In the genomic region with DNA sequence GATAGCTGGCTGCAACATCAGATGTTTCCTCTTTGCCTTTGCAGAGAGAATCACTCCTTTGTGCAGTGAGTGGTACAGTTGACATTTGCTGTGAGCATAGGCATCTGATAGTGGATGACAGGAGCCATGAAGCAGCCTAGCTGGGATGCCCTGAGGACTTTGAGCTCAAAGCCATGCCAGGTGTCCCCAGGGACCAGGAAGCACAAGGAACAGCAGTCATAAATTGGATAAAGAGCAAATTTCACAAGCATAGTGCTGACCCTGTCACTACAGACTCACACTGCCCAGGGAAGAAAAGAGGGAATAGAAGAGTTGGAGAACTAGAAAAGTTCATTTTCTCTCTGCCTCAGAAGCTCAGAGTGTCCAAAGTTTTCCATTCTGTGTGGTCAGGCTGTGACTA, we compare ENCODE assay signal across 20 cellular contexts.
"Had no signal": no experiment of that assay in that cellular context is flagged by ENCODE, and none has a peak within 500 bp of the region (broad histone marks: within the 10 kb centered on the region; RNA-seq: fewer than 3 reads in every experiment).

No MANE protein-coding gene starts in this region.

- H3K9me3 ChIP-seq: breast epithelium, left lung, tibial artery had no signal

- DNase-seq: activated B cell treated with CpG ODN at 0.5 μM for 24 hours; activated CD4-positive, alpha-beta T cell treated with anti-CD3 and anti-CD28 coated beads for 4 hours; activated CD4-positive, alpha-beta T cell treated with anti-CD3 and anti-CD28 coated beads, Interleukin-2, amount 50 U/mL, for 48 hours; activated CD8-positive, alpha-beta memory T cell treated with anti-CD3 and anti-CD28 coated beads, Interleukin-2, amount 50 U/mL, for 48 hours; activated naive CD4-positive, alpha-beta T cell treated with Interleukin-2 at 50 U/mL for 16 hours; activated naive CD8-positive, alpha-beta T cell treated with anti-CD3 and anti-CD28 coated beads for 36 hours; activated T-cell treated with anti-CD3 and anti-CD28 coated beads, Interleukin-2, amount 50 U/mL, for 4 hours; cerebellar nuclear complex; cortex of kidney; foreskin fibroblast; kidney; left lung; right cardiac atrium; stimulated activated CD4-positive, alpha-beta T cell treated with anti-CD3 and anti-CD28 coated beads, Interleukin-1b, Interleukin-23, amount 100 ng/mL, for 48 hours; stimulated activated naive CD8-positive, alpha-beta T cell treated with anti-CD3 and anti-CD28 coated beads, Interleukin-15, amount 100 ng/mL, for 72 hours; T1000; tibial artery had no signal

- H3K4me3 ChIP-seq: breast epithelium, left lung, tibial artery had no signal

- H3K27me3 ChIP-seq: breast epithelium, left lung, tibial artery had no signal

- H3K27ac ChIP-seq: breast epithelium, epithelial cell of prostate, left lung, tibial artery had no signal

- H3K36me3 ChIP-seq: breast epithelium, left lung, tibial artery had no signal

- ATAC-seq: activated T-cell treated with anti-CD3 and anti-CD28 coated beads, Interleukin-2, amount 50 U/mL, for 4 hours; left lung; natural killer cell treated with Interleukin-12 subunit alpha and Interleukin-12 subunit beta and Interleukin-15 and Interleukin-18, amount 100 ng/mL, for 72 hours; right cardiac atrium; stimulated activated naive CD8-positive, alpha-beta T cell treated with anti-CD3 and anti-CD28 coated beads, Interleukin-15, amount 100 ng/mL, for 72 hours had no signal

- FAIRE-seq: kidney had no signal

- H3K4me1 ChIP-seq: breast epithelium, left lung, tibial artery had no signal
